1 cellular context compared by ENCODE assay signal in the genomic region with DNA sequence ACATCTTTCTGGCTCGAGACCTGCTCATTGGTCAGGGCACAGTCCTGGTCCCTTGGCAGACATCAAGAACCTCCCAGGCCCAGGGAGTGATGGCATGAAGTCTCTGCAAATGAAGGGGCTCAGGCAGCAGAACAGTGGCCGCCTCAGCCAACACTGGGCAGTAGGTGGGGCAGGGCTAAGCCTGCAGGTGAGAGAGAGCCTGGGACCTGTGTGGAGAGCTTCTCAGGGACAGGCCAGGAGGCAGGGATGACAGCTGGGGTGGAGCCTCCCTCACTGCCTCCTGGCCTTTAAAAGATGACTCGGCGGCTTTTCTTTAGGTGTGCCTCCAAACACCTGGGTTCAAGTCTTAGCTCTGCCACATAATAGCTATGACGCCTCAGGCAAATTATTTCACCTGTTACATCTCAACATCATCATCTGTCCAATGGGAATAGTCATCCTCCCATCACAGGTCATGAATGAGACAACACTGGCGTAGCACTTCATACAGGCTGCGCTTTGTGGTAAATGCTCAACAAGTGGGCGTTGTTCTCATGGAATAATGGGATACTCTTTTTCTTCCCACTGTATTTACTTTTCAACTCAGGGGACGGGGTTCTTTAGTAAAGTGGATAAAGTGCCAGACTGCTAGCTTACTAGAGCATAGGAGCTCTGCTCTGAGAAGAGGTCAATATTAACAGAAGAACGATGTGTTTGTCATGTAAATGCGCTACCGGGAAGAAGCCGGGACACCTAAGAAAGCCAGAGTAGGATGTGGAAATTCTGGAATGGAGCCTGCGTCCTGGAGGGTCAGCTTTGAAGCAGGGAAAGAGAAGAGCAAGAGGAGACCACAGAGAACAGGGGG.
TF ChIP-seq lines count a peak whose summit lies in the region.

No MANE protein-coding gene starts in this region.

TF ChIP-seq in HepG2, 621 proteins besides CTCF, POLR2A, EP300 and RAD21 (continued from another document and continues in another):
- TF ChIP-seq SOX6 (IDR thresholded peaks at IDR 0.05), result no peak
- peak; percentile 70 for TF ChIP-seq SOX6 (CRISPR knock-in tag; IDR thresholded peaks at IDR 0.05)
- TF ChIP-seq ZNF644 (CRISPR knock-in tag; IDR thresholded peaks at IDR 0.05; ENCODE audit: low read depth), result no peak
- no peak for TF ChIP-seq ZUFSP (CRISPR knock-in tag; IDR thresholded peaks at IDR 0.05; ENCODE audit: borderline replicate concordance)
- TF ChIP-seq RFXAP (CRISPR knock-in tag; IDR thresholded peaks at IDR 0.05; ENCODE audit: borderline replicate concordance), result no peak
- TF ChIP-seq MBNL3 (CRISPR knock-in tag; conservative IDR thresholded peaks at IDR 0.05), result no peak
- TF ChIP-seq ZNF160 (CRISPR knock-in tag; IDR thresholded peaks at IDR 0.05), result no peak
- TF ChIP-seq NPAS2 (CRISPR knock-in tag; IDR thresholded peaks at IDR 0.05; ENCODE audit: borderline replicate concordance), result no peak
- TF ChIP-seq, protein P1, sequence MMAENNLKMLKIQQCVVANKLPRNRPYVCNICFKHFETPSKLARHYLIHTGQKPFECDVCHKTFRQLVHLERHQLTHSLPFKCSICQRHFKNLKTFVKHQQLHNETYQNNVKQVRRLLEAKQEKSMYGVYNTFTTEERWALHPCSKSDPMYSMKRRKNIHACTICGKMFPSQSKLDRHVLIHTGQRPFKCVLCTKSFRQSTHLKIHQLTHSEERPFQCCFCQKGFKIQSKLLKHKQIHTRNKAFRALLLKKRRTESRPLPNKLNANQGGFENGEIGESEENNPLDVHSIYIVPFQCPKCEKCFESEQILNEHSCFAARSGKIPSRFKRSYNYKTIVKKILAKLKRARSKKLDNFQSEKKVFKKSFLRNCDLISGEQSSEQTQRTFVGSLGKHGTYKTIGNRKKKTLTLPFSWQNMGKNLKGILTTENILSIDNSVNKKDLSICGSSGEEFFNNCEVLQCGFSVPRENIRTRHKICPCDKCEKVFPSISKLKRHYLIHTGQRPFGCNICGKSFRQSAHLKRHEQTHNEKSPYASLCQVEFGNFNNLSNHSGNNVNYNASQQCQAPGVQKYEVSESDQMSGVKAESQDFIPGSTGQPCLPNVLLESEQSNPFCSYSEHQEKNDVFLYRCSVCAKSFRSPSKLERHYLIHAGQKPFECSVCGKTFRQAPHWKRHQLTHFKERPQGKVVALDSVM (CRISPR knock-in tag; IDR thresholded peaks at IDR 0.05), result no peak
- no peak for TF ChIP-seq ZNF333 (CRISPR knock-in tag; IDR thresholded peaks at IDR 0.05; ENCODE audit: borderline replicate concordance)
- TF ChIP-seq ZSCAN12 (CRISPR knock-in tag; IDR thresholded peaks at IDR 0.05), result no peak
- TF ChIP-seq ZNF557 (CRISPR knock-in tag; IDR thresholded peaks at IDR 0.05), result no peak
- TF ChIP-seq ZFAT (CRISPR knock-in tag; conservative IDR thresholded peaks at IDR 0.05), result no peak
- no peak for TF ChIP-seq ZNF431 (CRISPR knock-in tag; IDR thresholded peaks at IDR 0.05; ENCODE audit: borderline replicate concordance, low read depth)
- no peak for TF ChIP-seq SMAD9 (CRISPR knock-in tag; IDR thresholded peaks at IDR 0.05)
- TF ChIP-seq PRPF4 (IDR thresholded peaks at IDR 0.05; ENCODE audit: low read depth, low read length, poor library complexity, severe bottlenecking), result no peak
- TF ChIP-seq, protein P2, sequence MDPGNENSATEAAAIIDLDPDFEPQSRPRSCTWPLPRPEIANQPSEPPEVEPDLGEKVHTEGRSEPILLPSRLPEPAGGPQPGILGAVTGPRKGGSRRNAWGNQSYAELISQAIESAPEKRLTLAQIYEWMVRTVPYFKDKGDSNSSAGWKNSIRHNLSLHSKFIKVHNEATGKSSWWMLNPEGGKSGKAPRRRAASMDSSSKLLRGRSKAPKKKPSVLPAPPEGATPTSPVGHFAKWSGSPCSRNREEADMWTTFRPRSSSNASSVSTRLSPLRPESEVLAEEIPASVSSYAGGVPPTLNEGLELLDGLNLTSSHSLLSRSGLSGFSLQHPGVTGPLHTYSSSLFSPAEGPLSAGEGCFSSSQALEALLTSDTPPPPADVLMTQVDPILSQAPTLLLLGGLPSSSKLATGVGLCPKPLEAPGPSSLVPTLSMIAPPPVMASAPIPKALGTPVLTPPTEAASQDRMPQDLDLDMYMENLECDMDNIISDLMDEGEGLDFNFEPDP (CRISPR knock-in tag; conservative IDR thresholded peaks at IDR 0.05), result no peak
- no peak for TF ChIP-seq KDM6A (CRISPR knock-in tag; IDR thresholded peaks at IDR 0.05; ENCODE audit: low read depth)
- no peak for TF ChIP-seq CHCHD3 (CRISPR knock-in tag; IDR thresholded peaks at IDR 0.05)
- no peak for TF ChIP-seq ZBTB39 (CRISPR knock-in tag; IDR thresholded peaks at IDR 0.05)
- no peak for TF ChIP-seq SRF (IDR thresholded peaks at IDR 0.05; ENCODE audit: low read depth, low read length)
- TF ChIP-seq ZBTB49 (CRISPR knock-in tag; IDR thresholded peaks at IDR 0.05; ENCODE audit: borderline replicate concordance), result no peak
- TF ChIP-seq BRCA1 (CRISPR knock-in tag; IDR thresholded peaks at IDR 0.05), result no peak
- peak; percentile 45; the same call in 1 of the 2 replicates for TF ChIP-seq ARID5B (CRISPR knock-in tag; IDR thresholded peaks at IDR 0.05)
- TF ChIP-seq TBL1XR1 (IDR thresholded peaks at IDR 0.05; ENCODE audit: borderline replicate concordance, low read length, partially characterized antibody), result no peak
- TF ChIP-seq ZNF446 (CRISPR knock-in tag; IDR thresholded peaks at IDR 0.05), result no peak
- no peak for TF ChIP-seq TMF1 (CRISPR knock-in tag; IDR thresholded peaks at IDR 0.05; ENCODE audit: low read depth)
- no peak for TF ChIP-seq CEBPG (CRISPR knock-in tag; IDR thresholded peaks at IDR 0.05)
- TF ChIP-seq ZNF629 (CRISPR knock-in tag; conservative IDR thresholded peaks at IDR 0.05), result peak; percentile 27; the same call in 1 of the 2 replicates
- TF ChIP-seq MED1 (CRISPR knock-in tag; IDR thresholded peaks at IDR 0.05), result no peak
- no peak for TF ChIP-seq IKZF4 (CRISPR knock-in tag; IDR thresholded peaks at IDR 0.05; ENCODE audit: borderline replicate concordance, low read depth, not compliant biosample characterization)
- no peak for TF ChIP-seq ZBTB7B (CRISPR knock-in tag; IDR thresholded peaks at IDR 0.05)
- TF ChIP-seq BCL6 (CRISPR knock-in tag; IDR thresholded peaks at IDR 0.05), result no peak
- no peak for TF ChIP-seq HOXA9 (CRISPR knock-in tag; IDR thresholded peaks at IDR 0.05; ENCODE audit: borderline replicate concordance)
- TF ChIP-seq YY1 (IDR thresholded peaks at IDR 0.05; ENCODE audit: insufficient read depth, insufficient replicate concordance, low read depth, low read length), result no peak
- no peak for TF ChIP-seq PBX3 (CRISPR knock-in tag; IDR thresholded peaks at IDR 0.05; ENCODE audit: borderline replicate concordance)
- no peak for TF ChIP-seq DRAP1 (CRISPR knock-in tag; IDR thresholded peaks at IDR 0.05)
- no peak for TF ChIP-seq PTBP1 (IDR thresholded peaks at IDR 0.05; ENCODE audit: low read depth, low read length, poor library complexity, severe bottlenecking)
- no peak for TF ChIP-seq KDM1A (CRISPR knock-in tag; IDR thresholded peaks at IDR 0.05)
- TF ChIP-seq ZNF256 (CRISPR knock-in tag; conservative IDR thresholded peaks at IDR 0.05), result no peak
- no peak for TF ChIP-seq ZBTB3 (CRISPR knock-in tag; IDR thresholded peaks at IDR 0.05; ENCODE audit: borderline replicate concordance, low read depth)
- TF ChIP-seq, protein P3, sequence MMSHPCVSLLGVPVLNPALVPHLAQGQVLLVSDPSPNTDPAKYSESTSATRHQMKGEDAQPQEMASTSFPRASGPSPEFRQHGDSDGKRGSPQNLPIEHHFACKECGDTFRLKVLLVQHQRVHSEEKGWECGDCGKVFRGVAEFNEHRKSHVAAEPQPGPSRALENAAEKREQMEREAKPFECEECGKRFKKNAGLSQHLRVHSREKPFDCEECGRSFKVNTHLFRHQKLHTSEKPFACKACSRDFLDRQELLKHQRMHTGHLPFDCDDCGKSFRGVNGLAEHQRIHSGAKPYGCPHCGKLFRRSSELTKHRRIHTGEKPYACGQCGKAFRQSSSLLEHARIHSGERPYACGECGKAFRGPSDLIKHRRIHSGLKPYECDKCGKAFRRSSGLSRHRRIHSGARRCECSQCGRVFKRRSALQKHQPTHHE (CRISPR knock-in tag; IDR thresholded peaks at IDR 0.05; ENCODE audit: borderline replicate concordance), result no peak
- TF ChIP-seq, protein P4, sequence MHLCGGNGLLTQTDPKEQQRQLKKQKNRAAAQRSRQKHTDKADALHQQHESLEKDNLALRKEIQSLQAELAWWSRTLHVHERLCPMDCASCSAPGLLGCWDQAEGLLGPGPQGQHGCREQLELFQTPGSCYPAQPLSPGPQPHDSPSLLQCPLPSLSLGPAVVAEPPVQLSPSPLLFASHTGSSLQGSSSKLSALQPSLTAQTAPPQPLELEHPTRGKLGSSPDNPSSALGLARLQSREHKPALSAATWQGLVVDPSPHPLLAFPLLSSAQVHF (CRISPR knock-in tag; IDR thresholded peaks at IDR 0.05), result no peak
- no peak for TF ChIP-seq KDM3A (CRISPR knock-in tag; IDR thresholded peaks at IDR 0.05; ENCODE audit: low read depth)
